Comparison of ENCODE assay signal across 8 cellular contexts in genomic region chr16:58500329-58501241, GRCh38. TPM values are rescaled to one million over a fixed set of nuclear protein-coding genes. Genes with fewer than 3 reads are reported as not detected.
DNase-seq lines count a peak whose midpoint lies in the region; TF ChIP-seq lines count a peak whose summit lies in the region.

No MANE protein-coding gene starts in this region.

- POLR2A ChIA-PET in GM10248 (lab: Yijun Ruan, JAX): no interaction called here

- H3K9me3 ChIP-seq in Peyer's patch (no peaks in the 10 kb centered on the region), neuron (ENCODE audit: low read length) (no peaks in the 10 kb centered on the region)

- H3K27ac ChIP-seq in Peyer's patch: no peak overlapping the region

- H3K4me1 ChIP-seq in Peyer's patch (peaks cover 0 to 20% (median 12%) of the 10 kb centered on the region in 4 donors), neuron (ENCODE audit: insufficient read depth, low read length) (peaks cover 33% of the 10 kb centered on the region)

- peaks cover 0 to 9% of the 10 kb centered on the region in 2 donors for H3K27me3 ChIP-seq in Peyer's patch
- no peaks in the 10 kb centered on the region for H3K27me3 ChIP-seq in neuron (ENCODE audit: insufficient read depth, low read length)

- peak overlapping the region; percentile 8 for H2AFZ ChIP-seq in neuron (ENCODE audit: low read depth, low read length)

- no peaks in the 10 kb centered on the region for H3K36me3 ChIP-seq in Peyer's patch
- peaks cover 14% of the 10 kb centered on the region for H3K36me3 ChIP-seq in neuron (ENCODE audit: insufficient read depth, low read length)

- TF ChIP-seq CTCF in GM10248 (IDR thresholded peaks at IDR 0.05; ENCODE audit: control extremely low read depth, extremely low read depth, low read depth, missing control alignments) (no peak), Peyer's patch (IDR thresholded peaks at IDR 0.05) (no peak), epithelial cell of proximal tubule (conservative IDR thresholded peaks at IDR 0.05; ENCODE audit: low read depth, low read length) (no peak)

- CTCF ChIA-PET in GM10248 (lab: Yijun Ruan, JAX): interaction anchor here (1.0 to 1.6 kb wide), 3 partner anchors 10 to 13 kb away, joined by 3 to 5 read pairs (median 4); no protein-coding TSS in a partner anchor

- TF ChIP-seq POLR2A in Peyer's patch (IDR thresholded peaks at IDR 0.05): no peak

- H3K4me3 ChIP-seq in Peyer's patch: peak overlapping the region; percentile 29 to 51 (median 32)
- H3K4me3 ChIP-seq in epithelial cell of proximal tubule (ENCODE audit: low read depth, low read length): peak overlapping the region; percentile 40
- peak overlapping the region; percentile 69 for H3K4me3 ChIP-seq in neuron (ENCODE audit: low read length)

- peak; percentile 26 for DNase-seq in GM10248 (ENCODE audit: extremely low spot score)
- no peak for DNase-seq in Peyer's patch
- DNase-seq in epithelial cell of proximal tubule (ENCODE audit: low read depth): no peak
- DNase-seq in NOMO-1 (lab: John Stamatoyannopoulos, UW; ENCODE audit: unreplicated experiment in 2 of 2): no peak
- no peak for DNase-seq in stimulated activated CD4-positive, alpha-beta T cell treated with anti-CD3 and anti-CD28 coated beads, Interleukin-4, amount 100 ng/mL, for 4 hours
- no peak for DNase-seq in DMS153 (lab: John Stamatoyannopoulos, UW)
- no peak for DNase-seq in NCI-H446 (lab: John Stamatoyannopoulos, UW)

RNA-seq across cellular contexts. Expression of gene NDRG4, which starts 0.6 kb away (rescaled TPM):
- 1 to 10 TPM in 3 of 4 donors, not detected in 1; 2.1 to 7.1 (median 4.9) TPM for total RNA-seq in Peyer's patch
- 20.4 and 30.8 TPM in 2 replicates for total RNA-seq in epithelial cell of proximal tubule

RNA-seq across cellular contexts. Expression of gene SETD6, which starts 14.7 kb away (rescaled TPM):
- total RNA-seq in Peyer's patch: 10 to 100 TPM; 27.3 to 60.5 (median 34.4) TPM
- 18.3 and 25.0 TPM in 2 replicates for total RNA-seq in epithelial cell of proximal tubule
